Comparison of ENCODE assay signal across 19 cellular contexts in genomic region chr6:161151660-161152526, GRCh38.
DNase-seq lines count a peak whose midpoint lies in the region; ATAC-seq lines count a peak whose summit lies in the region.
"Had no signal": no experiment of that assay in that cellular context is flagged by ENCODE, and none has a peak within 500 bp of the region (broad histone marks: within the 10 kb centered on the region; RNA-seq: fewer than 3 reads in every experiment).

No MANE protein-coding gene starts in this region.

- no peaks in the 10 kb centered on the region for H3K4me1 Mint-ChIP-seq in T-helper 1 cell treated with Interleukin-12 subunit alpha and Interleukin-12 subunit beta and Interleukin-4 antibody, amounts not matched to agents 30 μg/mL and 1 μg/mL, for 36 hours (ENCODE audit: low read depth)
- H3K4me1 Mint-ChIP-seq: activated CD8-positive, alpha-beta memory T cell treated with anti-CD3 and anti-CD28 coated beads, Interleukin-2, amount 10 ng/mL, durations not matched to agents 7 days and 5 days; naive thymus-derived CD4-positive, alpha-beta T cell had no signal

- H3K4me3 Mint-ChIP-seq in T-helper 1 cell treated with Interleukin-12 subunit alpha and Interleukin-12 subunit beta and Interleukin-4 antibody, amounts not matched to agents 30 μg/mL and 1 μg/mL, for 36 hours: no peak overlapping the region
- H3K4me3 Mint-ChIP-seq: activated CD8-positive, alpha-beta memory T cell treated with anti-CD3 and anti-CD28 coated beads, Interleukin-2, amount 10 ng/mL, durations not matched to agents 7 days and 5 days; naive thymus-derived CD4-positive, alpha-beta T cell had no signal

- intact Hi-C loops in cardiac septum (cut with DNase I): loop anchor here (5.0 kb wide), 1 partner anchor 220 kb away; no protein-coding TSS in a partner anchor

- H3K36me3 Mint-ChIP-seq in T-helper 1 cell treated with Interleukin-12 subunit alpha and Interleukin-12 subunit beta and Interleukin-4 antibody, amounts not matched to agents 30 μg/mL and 1 μg/mL, for 36 hours (ENCODE audit: low read depth): peaks cover 12% of the 10 kb centered on the region
- H3K36me3 Mint-ChIP-seq: activated CD8-positive, alpha-beta memory T cell treated with anti-CD3 and anti-CD28 coated beads, Interleukin-2, amount 10 ng/mL, durations not matched to agents 7 days and 5 days had no signal

- peak overlapping the region; percentile 15 for H3K27ac Mint-ChIP-seq in T-helper 1 cell treated with Interleukin-12 subunit alpha and Interleukin-12 subunit beta and Interleukin-4 antibody, amounts not matched to agents 30 μg/mL and 1 μg/mL, for 36 hours
- H3K27ac Mint-ChIP-seq: activated CD8-positive, alpha-beta memory T cell treated with anti-CD3 and anti-CD28 coated beads, Interleukin-2, amount 10 ng/mL, durations not matched to agents 7 days and 5 days had no signal

- DNase-seq in T-helper 1 cell (no peak), M059J (ENCODE audit: low read depth) (peak; percentile 29), cardiac septum (ENCODE audit: low spot score) (peak; percentile 71), renal cortical epithelial cell (ENCODE audit: low read depth) (peak; percentile 21), T1000 (lab: John Stamatoyannopoulos, UW) (no peak)
- DNase-seq: activated CD4-positive, alpha-beta T cell treated with anti-CD3 and anti-CD28 coated beads for 4 hours; activated CD8-positive, alpha-beta memory T cell treated with anti-CD3 and anti-CD28 coated beads, Interleukin-2, amount 10 ng/mL, durations not matched to agents 7 days and 5 days; body of pancreas; IMR-90; kidney glomerular epithelial cell; mesendoderm; naive thymus-derived CD4-positive, alpha-beta T cell; NCI-H1436; NCI-H774; retina; SHP77 treated with DMSO at 0.1 percent for 48 hours had no signal

- no peaks in the 10 kb centered on the region for H3K27me3 Mint-ChIP-seq in T-helper 1 cell treated with Interleukin-12 subunit alpha and Interleukin-12 subunit beta and Interleukin-4 antibody, amounts not matched to agents 30 μg/mL and 1 μg/mL, for 36 hours (ENCODE audit: low read depth)
- H3K27me3 Mint-ChIP-seq: activated CD8-positive, alpha-beta memory T cell treated with anti-CD3 and anti-CD28 coated beads, Interleukin-2, amount 10 ng/mL, durations not matched to agents 7 days and 5 days; naive thymus-derived CD4-positive, alpha-beta T cell had no signal

- peaks cover 2% of the 10 kb centered on the region for H3K9me3 Mint-ChIP-seq in T-helper 1 cell treated with Interleukin-12 subunit alpha and Interleukin-12 subunit beta and Interleukin-4 antibody, amounts not matched to agents 30 μg/mL and 1 μg/mL, for 36 hours

- ATAC-seq in HG03139 (IDR thresholded peaks at IDR 0.05; ENCODE audit: unreplicated experiment): no peak
- no peak for ATAC-seq in GM21723 (IDR thresholded peaks at IDR 0.05; ENCODE audit: unreplicated experiment)
- ATAC-seq: body of pancreas had no signal

Comparison
In these comparisons a context has a peak if more than half of its experiments do, and no peak if none do; other contexts are left out.
1. DNase-seq: peak in M059J (single experiment), cardiac septum (single experiment) and renal cortical epithelial cell (single experiment); none in T-helper 1 cell (0 of 5) and T1000 (single experiment).